ENCODE assay signal across 19 cellular contexts in genomic region chr16:29743475-29743826, GRCh38. TPM values are rescaled to one million over a fixed set of nuclear protein-coding genes. Genes with fewer than 3 reads are reported as not detected.
DNase-seq lines count a peak whose midpoint lies in the region; TF ChIP-seq lines count a peak whose summit lies in the region.
"Had no signal": no experiment of that assay in that cellular context is flagged by ENCODE, and none has a peak within 500 bp of the region (broad histone marks: within the 10 kb centered on the region; RNA-seq: fewer than 3 reads in every experiment).

No MANE protein-coding gene starts in this region.

- H3K27ac ChIP-seq in HL-60 (replicated peaks) (peak overlapping the region; percentile 100), osteoblast (ENCODE audit: low read depth, low read length) (no peak overlapping the region)
- H3K27ac ChIP-seq: A549, pancreas had no signal

- H3K4me2 ChIP-seq in osteoblast (ENCODE audit: insufficient read depth, low read length) = no peak overlapping the region
- H3K4me2 ChIP-seq: A549 had no signal

- no peaks in the 10 kb centered on the region for H3K79me2 ChIP-seq in osteoblast (ENCODE audit: insufficient read depth, low read length)

- no peaks in the 10 kb centered on the region for H3K4me1 ChIP-seq in osteoblast (ENCODE audit: insufficient read depth, low read length)
- H3K4me1 ChIP-seq: A549, pancreas, upper lobe of right lung had no signal

- peak overlapping the region; percentile 70 for H3K27ac Mint-ChIP-seq in activated CD4-positive, alpha-beta T cell treated with anti-CD3 and anti-CD28 coated beads, Interleukin-2, amount 10 ng/mL, durations not matched to agents 24 days and 14 days
- H3K27ac Mint-ChIP-seq in activated T-helper 2 cell treated with anti-CD3 and anti-CD28 coated beads, Interferon-gamma antibody, Interleukin-2, Interleukin-4, amounts not matched to agents 10 μg/mL and 5 μg/mL and 100 μg/mL, durations not matched to agents 14 hours and 24 hours and 36 hours = peak overlapping the region; percentile 21

- no peaks in the 10 kb centered on the region for H3K36me3 ChIP-seq in osteoblast (ENCODE audit: insufficient read depth, low read length)
- H3K36me3 ChIP-seq: pancreas, upper lobe of right lung had no signal

- H3K4me1 Mint-ChIP-seq in activated CD4-positive, alpha-beta T cell treated with anti-CD3 and anti-CD28 coated beads, Interleukin-2, amount 10 ng/mL, durations not matched to agents 24 days and 14 days = peaks cover 75% of the 10 kb centered on the region
- peaks cover 62% of the 10 kb centered on the region for H3K4me1 Mint-ChIP-seq in activated T-helper 2 cell treated with anti-CD3 and anti-CD28 coated beads, Interferon-gamma antibody, Interleukin-2, Interleukin-4, amounts not matched to agents 10 μg/mL and 5 μg/mL and 100 μg/mL, durations not matched to agents 14 hours and 24 hours and 36 hours (ENCODE audit: low read depth)

- no peaks in the 10 kb centered on the region for H4K20me1 ChIP-seq in osteoblast (ENCODE audit: insufficient read depth, low read length)

- no peaks in the 10 kb centered on the region for H3K9me3 ChIP-seq in osteoblast (ENCODE audit: low read depth, low read length)
- H3K9me3 ChIP-seq: A549, mucosa of descending colon, pancreas, upper lobe of right lung had no signal

- intact Hi-C loops in activated CD4-positive, alpha-beta T cell treated with anti-CD3 and anti-CD28 coated beads, Interleukin-2, amount 10 ng/mL, durations not matched to agents 24 days and 14 days (cut with micrococcal nuclease) = no loop called here
- intact Hi-C loops in activated T-helper 2 cell treated with anti-CD3 and anti-CD28 coated beads, Interferon-gamma antibody, Interleukin-2, Interleukin-4, amounts not matched to agents 10 μg/mL and 5 μg/mL and 100 μg/mL, durations not matched to agents 14 hours and 24 hours and 36 hours (cut with micrococcal nuclease) = no loop called here

- H3K36me3 Mint-ChIP-seq in activated CD4-positive, alpha-beta T cell treated with anti-CD3 and anti-CD28 coated beads, Interleukin-2, amount 10 ng/mL, durations not matched to agents 24 days and 14 days (ENCODE audit: low read depth) = peaks cover 43% of the 10 kb centered on the region
- H3K36me3 Mint-ChIP-seq in activated T-helper 2 cell treated with anti-CD3 and anti-CD28 coated beads, Interferon-gamma antibody, Interleukin-2, Interleukin-4, amounts not matched to agents 10 μg/mL and 5 μg/mL and 100 μg/mL, durations not matched to agents 14 hours and 24 hours and 36 hours (ENCODE audit: low read depth) = peaks cover 55% of the 10 kb centered on the region

- H3K4me3 Mint-ChIP-seq in activated CD4-positive, alpha-beta T cell treated with anti-CD3 and anti-CD28 coated beads, Interleukin-2, amount 10 ng/mL, durations not matched to agents 24 days and 14 days = peak overlapping the region; percentile 68
- H3K4me3 Mint-ChIP-seq in activated T-helper 2 cell treated with anti-CD3 and anti-CD28 coated beads, Interferon-gamma antibody, Interleukin-2, Interleukin-4, amounts not matched to agents 10 μg/mL and 5 μg/mL and 100 μg/mL, durations not matched to agents 14 hours and 24 hours and 36 hours (ENCODE audit: low read depth) = peak overlapping the region; percentile 49

- TF ChIP-seq CTCF in HL-60 (IDR thresholded peaks at IDR 0.05; ENCODE audit: insufficient read depth, low read length) (no peak), osteoblast (IDR thresholded peaks at IDR 0.05; ENCODE audit: extremely low read depth, low read depth, low read length) (no peak)

- H3K4me3 ChIP-seq in HL-60 (replicated peaks; ENCODE audit: insufficient read depth, low read length) (no peak overlapping the region), osteoblast (ENCODE audit: insufficient read depth, low read length) (no peak overlapping the region)
- H3K4me3 ChIP-seq: A549, mucosa of descending colon, pancreas, upper lobe of right lung had no signal

- DNase-seq in activated CD4-positive, alpha-beta T cell treated with anti-CD3 and anti-CD28 coated beads, Interleukin-2, amount 10 ng/mL, durations not matched to agents 24 days and 14 days = no peak
- DNase-seq in activated CD4-positive, alpha-beta T cell treated with anti-CD3 and anti-CD28 coated beads for 1 hour = no peak
- peak in 1 of 2 experiments; percentile 46 for DNase-seq in HL-60 (ENCODE audit: low read depth in 1 of 2, low spot score in 1 of 2)
- no peak for DNase-seq in activated T-helper 2 cell treated with anti-CD3 and anti-CD28 coated beads, Interferon-gamma antibody, Interleukin-2, Interleukin-4, amounts not matched to agents 10 μg/mL and 5 μg/mL and 100 μg/mL, durations not matched to agents 14 hours and 24 hours and 36 hours (ENCODE audit: low spot score)
- DNase-seq in osteoblast (ENCODE audit: insufficient read length, low spot score, missing footprints) = peak; percentile 59
- no peak for DNase-seq in C1 segment of cervical spinal cord (lab: John Stamatoyannopoulos, UW)
- no peak for DNase-seq in islet precursor cell
- DNase-seq in G401 (ENCODE audit: low spot score) = no peak
- DNase-seq: anterior cingulate cortex, COR-L47, EL, Karpas-422, NCI-H1436, NCI-H82, pancreas, upper lobe of right lung had no signal

- in situ Hi-C loops in G401 (cut with HindIII; ENCODE audit: low sequenced_read_pairs) = no loop called here

- no peaks in the 10 kb centered on the region for H3K9me3 Mint-ChIP-seq in activated CD4-positive, alpha-beta T cell treated with anti-CD3 and anti-CD28 coated beads, Interleukin-2, amount 10 ng/mL, durations not matched to agents 24 days and 14 days
- H3K9me3 Mint-ChIP-seq in activated T-helper 2 cell treated with anti-CD3 and anti-CD28 coated beads, Interferon-gamma antibody, Interleukin-2, Interleukin-4, amounts not matched to agents 10 μg/mL and 5 μg/mL and 100 μg/mL, durations not matched to agents 14 hours and 24 hours and 36 hours = no peaks in the 10 kb centered on the region

- no peaks in the 10 kb centered on the region for H3K27me3 Mint-ChIP-seq in activated CD4-positive, alpha-beta T cell treated with anti-CD3 and anti-CD28 coated beads, Interleukin-2, amount 10 ng/mL, durations not matched to agents 24 days and 14 days
- no peaks in the 10 kb centered on the region for H3K27me3 Mint-ChIP-seq in activated T-helper 2 cell treated with anti-CD3 and anti-CD28 coated beads, Interferon-gamma antibody, Interleukin-2, Interleukin-4, amounts not matched to agents 10 μg/mL and 5 μg/mL and 100 μg/mL, durations not matched to agents 14 hours and 24 hours and 36 hours (ENCODE audit: low read depth)

- H3K27me3 ChIP-seq in HL-60 (ENCODE audit: insufficient read depth, poor library complexity, severe bottlenecking) = no peaks in the 10 kb centered on the region
- H3K27me3 ChIP-seq in osteoblast (ENCODE audit: insufficient read depth, low read length) = no peaks in the 10 kb centered on the region
- H3K27me3 ChIP-seq: pancreas, upper lobe of right lung had no signal

- no peak overlapping the region for H2AFZ ChIP-seq in osteoblast (ENCODE audit: low read length)

RNA-seq across cellular contexts. Expression of gene C16orf54, which starts 2.3 kb away (rescaled TPM):
- total RNA-seq in activated CD4-positive, alpha-beta T cell treated with anti-CD3 and anti-CD28 coated beads, Interleukin-2, amount 10 ng/mL, durations not matched to agents 24 days and 14 days = 17.0 and 17.8 TPM in 2 replicates
- total RNA-seq in activated T-helper 2 cell treated with anti-CD3 and anti-CD28 coated beads, Interferon-gamma antibody, Interleukin-2, Interleukin-4, amounts not matched to agents 10 μg/mL and 5 μg/mL and 100 μg/mL, durations not matched to agents 14 hours and 24 hours and 36 hours = 18.0 and 18.5 TPM in 2 replicates
- 0.59 and 0.72 TPM in 2 replicates for total RNA-seq in osteoblast
- total RNA-seq in G401 (2014; rRNA removed; shearing (Covaris generic)) = not detected in 2 replicates
- total RNA-seq: fibroblast of villous mesenchyme had no signal

RNA-seq across cellular contexts. Expression of gene ZG16, which starts 34.6 kb away (rescaled TPM):
- not detected in 2 replicates for total RNA-seq in activated CD4-positive, alpha-beta T cell treated with anti-CD3 and anti-CD28 coated beads, Interleukin-2, amount 10 ng/mL, durations not matched to agents 24 days and 14 days
- not detected in 2 replicates for total RNA-seq in activated T-helper 2 cell treated with anti-CD3 and anti-CD28 coated beads, Interferon-gamma antibody, Interleukin-2, Interleukin-4, amounts not matched to agents 10 μg/mL and 5 μg/mL and 100 μg/mL, durations not matched to agents 14 hours and 24 hours and 36 hours
- not detected in 2 replicates for total RNA-seq in osteoblast
- total RNA-seq in G401 (2014; rRNA removed; shearing (Covaris generic)) = not detected in 2 replicates
- total RNA-seq: fibroblast of villous mesenchyme, upper lobe of right lung had no signal

RNA-seq across cellular contexts. Expression of gene KIF22, which starts 47.1 kb away (rescaled TPM):
- 132 TPM in 2 replicates for total RNA-seq in activated CD4-positive, alpha-beta T cell treated with anti-CD3 and anti-CD28 coated beads, Interleukin-2, amount 10 ng/mL, durations not matched to agents 24 days and 14 days
- 132 and 136 TPM in 2 replicates for total RNA-seq in activated T-helper 2 cell treated with anti-CD3 and anti-CD28 coated beads, Interferon-gamma antibody, Interleukin-2, Interleukin-4, amounts not matched to agents 10 μg/mL and 5 μg/mL and 100 μg/mL, durations not matched to agents 14 hours and 24 hours and 36 hours
- total RNA-seq in osteoblast = 8.3 and 12.4 TPM in 2 replicates
- total RNA-seq in G401 (2014; rRNA removed; shearing (Covaris generic)) = 169 and 171 TPM in 2 replicates

Comparison
In these comparisons a context has a peak if more than half of its experiments do, and no peak if none do; other contexts are left out.
1. RNA of gene C16orf54, which starts 2.3 kb away (total RNA-seq): 18.0 to 18.5 TPM in activated T-helper 2 cell treated with anti-CD3 and anti-CD28 coated beads, Interferon-gamma antibody, Interleukin-2, Interleukin-4, amounts not matched to agents 10 μg/mL and 5 μg/mL and 100 μg/mL, durations not matched to agents 14 hours and 24 hours and 36 hours and 17.0 to 17.8 TPM in activated CD4-positive, alpha-beta T cell treated with anti-CD3 and anti-CD28 coated beads, Interleukin-2, amount 10 ng/mL, durations not matched to agents 24 days and 14 days; 0.59 to 0.72 TPM in osteoblast and not detected in G401; every median in the first group is over 10 times any median in the second.